In genomic region chr3:134463676-134464611, GRCh38 we compare ENCODE assay signal across 9 cellular contexts. TPM values are rescaled to one million over a fixed set of nuclear protein-coding genes. Genes with fewer than 3 reads are reported as not detected.
DNase-seq lines count a peak whose midpoint lies in the region; ATAC-seq and TF ChIP-seq lines count a peak whose summit lies in the region.
"Had no signal": no experiment of that assay in that cellular context is flagged by ENCODE, and none has a peak within 500 bp of the region (broad histone marks: within the 10 kb centered on the region; RNA-seq: fewer than 3 reads in every experiment).

No MANE protein-coding gene starts in this region.

- H3K4ac ChIP-seq in IMR-90 (ENCODE audit: low read depth, low read length): peak overlapping the region; percentile 98
- no peak overlapping the region for H3K4ac ChIP-seq in mesenchymal stem cell (ENCODE audit: low read depth in 1 of 2, low read length in 2 of 2)

- H3K4me2 ChIP-seq in IMR-90 (ENCODE audit: low read depth, low read length): peak overlapping the region; percentile 49
- H3K4me2 ChIP-seq in mesenchymal stem cell (ENCODE audit: low read length, poor library complexity, severe bottlenecking): no peak overlapping the region

- in situ Hi-C loops in IMR-90 (cut with MboI; ENCODE audit: low sequenced_read_pairs): loop anchor here (5.0 kb wide), 1 partner anchor 37 kb away; no protein-coding TSS in a partner anchor

- H3K9ac ChIP-seq in IMR-90 (ENCODE audit: low read depth, low read length) (peak overlapping the region; percentile 58), mesenchymal stem cell (ENCODE audit: low read length) (peak overlapping the region; percentile 91)

- peaks cover 38% of the 10 kb centered on the region for H3K4me1 ChIP-seq in IMR-90 (ENCODE audit: control insufficient read depth, insufficient read depth, low read length)
- H3K4me1 ChIP-seq in ectodermal cell (ENCODE audit: control insufficient read depth, insufficient read depth, low read length): peaks cover 37% of the 10 kb centered on the region
- peaks cover 15% of the 10 kb centered on the region for H3K4me1 ChIP-seq in mesenchymal stem cell (ENCODE audit: control insufficient read depth, insufficient read depth, low read depth, low read length)
- peaks cover 0 to 77% (median 49%) of the 10 kb centered on the region in 4 donors for H3K4me1 ChIP-seq in tibial artery

- H2BK15ac ChIP-seq in IMR-90 (ENCODE audit: low read depth, low read length): peak overlapping the region; percentile 79
- peak overlapping the region; percentile 66 for H2BK15ac ChIP-seq in mesenchymal stem cell (ENCODE audit: low read depth, poor library complexity, severe bottlenecking)

- H3K56ac ChIP-seq in IMR-90 (ENCODE audit: extremely low read depth, insufficient read depth, low read length): peak overlapping the region; percentile 91

- H4K20me1 ChIP-seq in IMR-90 (ENCODE audit: insufficient read depth, low read length): no peaks in the 10 kb centered on the region

- H2AK5ac ChIP-seq in IMR-90 (ENCODE audit: low read depth, low read length) (peak overlapping the region; percentile 96), mesenchymal stem cell (ENCODE audit: low read length, severe bottlenecking) (peak overlapping the region; percentile 23)

- peak; percentile 34 for TF ChIP-seq RAD21 in IMR-90 (IDR thresholded peaks at IDR 0.05; ENCODE audit: low read length)

- H2AK9ac ChIP-seq in IMR-90 (replicated peaks; ENCODE audit: low read depth, low read length, poor library complexity): peak overlapping the region; percentile 94

- H3K14ac ChIP-seq in IMR-90 (replicated peaks; ENCODE audit: low read depth, low read length) (peak overlapping the region; percentile 23), mesenchymal stem cell (ENCODE audit: low read length in 2 of 2) (no peak overlapping the region)

- peak overlapping the region; percentile 73 for H2AFZ ChIP-seq in IMR-90 (replicated peaks; ENCODE audit: low read length, poor library complexity)
- no peak overlapping the region for H2AFZ ChIP-seq in mesenchymal stem cell (ENCODE audit: low read depth, low read length)

- peak overlapping the region; percentile 92 for H3K23ac ChIP-seq in IMR-90 (ENCODE audit: low read depth, low read length)
- no peak overlapping the region for H3K23ac ChIP-seq in mesenchymal stem cell (ENCODE audit: low read length in 2 of 2)

- BruUV-seq in IMR-90 (replicated peaks; lab: Mats Ljungman, UMichigan): no TSS peak

- H3K4me3 ChIP-seq in IMR-90 (ENCODE audit: insufficient read depth, low read depth, low read length): no peak overlapping the region
- no peak overlapping the region for H3K4me3 ChIP-seq in ectodermal cell (ENCODE audit: insufficient read depth, low read depth, low read length)
- H3K4me3 ChIP-seq in mesenchymal stem cell (ENCODE audit: insufficient read depth in 1 of 2, low read depth in 1 of 2, low read length in 2 of 2): peak overlapping the region in 1 of 2 experiments; percentile 59
- H3K4me3 ChIP-seq in tibial artery: no peak overlapping the region

- H3K36me3 ChIP-seq in IMR-90 (ENCODE audit: control insufficient read depth, insufficient read depth, low read length): no peaks in the 10 kb centered on the region
- no peaks in the 10 kb centered on the region for H3K36me3 ChIP-seq in ectodermal cell (ENCODE audit: control insufficient read depth, insufficient read depth, low read length)
- no peaks in the 10 kb centered on the region for H3K36me3 ChIP-seq in mesenchymal stem cell (ENCODE audit: control insufficient read depth in 1 of 2, insufficient read depth in 2 of 2, low read depth in 1 of 2, low read length in 2 of 2)
- H3K36me3 ChIP-seq in tibial artery: no peaks in the 10 kb centered on the region

- intact Hi-C loops in IMR-90 (cut with micrococcal nuclease) (loop anchor here (1.0 kb wide), 2 partner anchors 37 to 90 kb away; partner anchors contain the start of gene AMOTL2), tibial artery (cut with DNase I; ENCODE audit: low total_unique reads) (loop anchor here (5.0 kb wide), 1 partner anchor 92 kb away; the partner anchor contains the start of gene AMOTL2)

- H2BK20ac ChIP-seq in IMR-90 (ENCODE audit: low read depth, low read length): peak overlapping the region; percentile 96

- DNase-seq in IMR-90 (peak; percentile 99), mesenchymal stem cell (peak; percentile 89), tibial artery (peak; percentile 77 to 90), NCI-H345 treated with DMSO at 0.1 percent for 48 hours (lab: John Stamatoyannopoulos, UW; ENCODE audit: unreplicated experiment) (no peak), NCI-H2196 (lab: John Stamatoyannopoulos, UW; ENCODE audit: unreplicated experiment) (no peak)
- DNase-seq in stimulated activated CD4-positive, alpha-beta T cell treated with anti-CD3 and anti-CD28 coated beads, Interleukin-2, amount 100 ng/mL, for 24 hours: no peak
- DNase-seq: activated CD8-positive, alpha-beta T cell treated with anti-CD3 and anti-CD28 coated beads for 36 hours had no signal

- WGBS in IMR-90 (ENCODE audit: extremely low coverage in 2 of 2, insufficient read length in 1 of 2), 2 experiments: no CpG with 5 or more reads among the region's 17 CpGs
- 16 to 20% methylated on average over 17 of the region's 17 CpGs for WGBS in ectodermal cell, 2 experiments
- 30% methylated on average over 15 of the region's 17 CpGs for WGBS in mesenchymal stem cell

- peak; percentile 41 for TF ChIP-seq POLR2A in IMR-90 (IDR thresholded peaks at IDR 0.05; ENCODE audit: low read depth, low read length)

- H3K27me3 ChIP-seq in IMR-90 (ENCODE audit: control insufficient read depth, insufficient read depth, low read length) (no peaks in the 10 kb centered on the region), ectodermal cell (ENCODE audit: control insufficient read depth, insufficient read depth, low read length, poor library complexity, severe bottlenecking) (no peaks in the 10 kb centered on the region), mesenchymal stem cell (ENCODE audit: control insufficient read depth in 1 of 2, insufficient read depth in 1 of 2, low read length in 2 of 2) (no peaks in the 10 kb centered on the region), tibial artery (no peaks in the 10 kb centered on the region)

- peak overlapping the region; percentile 91 for H4K91ac ChIP-seq in IMR-90 (ENCODE audit: insufficient read depth, low read depth, low read length)
- no peak overlapping the region for H4K91ac ChIP-seq in mesenchymal stem cell (ENCODE audit: low read length)

- peak overlapping the region; percentile 73 for H4K5ac ChIP-seq in IMR-90 (ENCODE audit: low read depth, low read length)

- H2BK120ac ChIP-seq in IMR-90 (ENCODE audit: low read depth, low read length) (peak overlapping the region; percentile 96), mesenchymal stem cell (ENCODE audit: low read depth, low read length) (no peak overlapping the region)

- H3K27ac ChIP-seq in IMR-90 (ENCODE audit: insufficient read depth, low read length) (peak overlapping the region; percentile 92), ectodermal cell (ENCODE audit: insufficient read depth, low read depth, low read length, poor library complexity, severe bottlenecking) (peak overlapping the region; percentile 98), mesenchymal stem cell (ENCODE audit: low read length, poor library complexity, severe bottlenecking) (no peak overlapping the region), tibial artery (peak overlapping the region; percentile 65 to 72)

- ATAC-seq in IMR-90 (ENCODE audit: low read depth) (peak; percentile 70), HG02759 (IDR thresholded peaks at IDR 0.05; ENCODE audit: unreplicated experiment) (no peak)
- ATAC-seq: activated CD8-positive, alpha-beta T cell treated with anti-CD3 and anti-CD28 coated beads for 36 hours had no signal

- H2BK12ac ChIP-seq in mesenchymal stem cell (ENCODE audit: low read length in 2 of 2): no peak overlapping the region

- peak overlapping the region; percentile 84 for H3K18ac ChIP-seq in IMR-90 (ENCODE audit: low read depth, low read length)
- H3K18ac ChIP-seq in mesenchymal stem cell (ENCODE audit: low read depth in 1 of 2, low read length in 2 of 2): peak overlapping the region in 1 of 2 experiments; percentile 75

- CTCF ChIA-PET in IMR-90 (lab: Yijun Ruan, JAX): interaction anchor here (0.7 to 1.3 kb wide), 3 partner anchors 11 to 55 kb away, joined by 3 to 4 read pairs (median 4); no protein-coding TSS in a partner anchor

- H2BK5ac ChIP-seq in IMR-90 (ENCODE audit: low read depth, low read length, poor library complexity, severe bottlenecking) (peak overlapping the region; percentile 95), mesenchymal stem cell (ENCODE audit: low read depth, low read length, poor library complexity, severe bottlenecking) (peak overlapping the region; percentile 40)

- POLR2A ChIA-PET in IMR-90 (lab: Charles Lee; ENCODE audit: unreplicated experiment): interaction anchor here (0.8 kb wide), 1 partner anchor 94 kb away, joined by 3 read pairs; no protein-coding TSS in a partner anchor

- TF ChIP-seq CTCF in IMR-90 (conservative IDR thresholded peaks at IDR 0.05; ENCODE audit: low read depth, low read length): no peak
- no peak for TF ChIP-seq CTCF in tibial artery (IDR thresholded peaks at IDR 0.05)

- dilution Hi-C loops in IMR-90 (cut with HindIII; ENCODE audit: low sequenced_read_pairs, unreplicated experiment): no loop called here

- H3K79me1 ChIP-seq in IMR-90 (ENCODE audit: low read depth in 1 of 2, low read length in 2 of 2) (peaks cover 2 to 38% of the 10 kb centered on the region in 2 experiments; a peak in 3 of 4 replicates), mesenchymal stem cell (replicated peaks; ENCODE audit: low read length, poor library complexity, severe bottlenecking) (no peaks in the 10 kb centered on the region)

- H3K9me1 ChIP-seq in IMR-90 (ENCODE audit: insufficient read depth, low read length): peaks cover 34% of the 10 kb centered on the region

- peak overlapping the region; percentile 82 to 89 for H4K8ac ChIP-seq in IMR-90 (ENCODE audit: low read depth in 2 of 2, low read length in 2 of 2)
- peak overlapping the region; percentile 1 for H4K8ac ChIP-seq in mesenchymal stem cell (ENCODE audit: low read length)

- H3K9me3 ChIP-seq in IMR-90 (ENCODE audit: control insufficient read depth, insufficient read depth, low read length) (no peaks in the 10 kb centered on the region), ectodermal cell (ENCODE audit: control insufficient read depth, low read length) (no peaks in the 10 kb centered on the region), mesenchymal stem cell (ENCODE audit: control insufficient read depth, low read length) (no peaks in the 10 kb centered on the region), tibial artery (no peaks in the 10 kb centered on the region)

RNA-seq across cellular contexts. Expression of gene ANAPC13, which starts 21.8 kb away (rescaled TPM):
- total RNA-seq in IMR-90 (2012; rRNA removed): 43.4 and 82.8 TPM in 2 replicates
- polyA plus RNA-seq in IMR-90 (2012; rRNA removed): 56.5 and 62.9 TPM in 2 replicates
- polyA plus RNA-seq in IMR-90 (2012; cell fraction: cytosol; rRNA removed): 9.9 and 21.7 TPM in 2 replicates
- polyA plus RNA-seq in IMR-90 (2012; cell fraction: nucleus; rRNA removed; ENCODE audit: low replicate concordance): 2.4 and 19.8 TPM in 2 replicates
- 75.8 TPM for polyA plus RNA-seq in ectodermal cell (2013, experiment 1 of 4)
- polyA plus RNA-seq in ectodermal cell (2013, experiment 2 of 4): 83.0 TPM
- 61.0 TPM for polyA plus RNA-seq in ectodermal cell (2013, experiment 3 of 4)
- 70.8 TPM for polyA plus RNA-seq in ectodermal cell (2013, experiment 4 of 4)
- 54.1 TPM for polyA plus RNA-seq in mesenchymal stem cell (2013, experiment 1 of 2)
- 56.0 TPM for polyA plus RNA-seq in mesenchymal stem cell (2013, experiment 2 of 2)

RNA-seq across cellular contexts. Expression of gene CEP63, which starts 21.9 kb away (rescaled TPM):
- total RNA-seq in IMR-90 (2012; rRNA removed): 6.5 and 16.1 TPM in 2 replicates
- 8.8 and 9.1 TPM in 2 replicates for polyA plus RNA-seq in IMR-90 (2012; rRNA removed)
- 2.5 and 4.2 TPM in 2 replicates for polyA plus RNA-seq in IMR-90 (2012; cell fraction: cytosol; rRNA removed)
- polyA plus RNA-seq in IMR-90 (2012; cell fraction: nucleus; rRNA removed; ENCODE audit: low replicate concordance): 3.7 and 5.7 TPM in 2 replicates
- 34.5 TPM for polyA plus RNA-seq in ectodermal cell (2013, experiment 1 of 4)
- polyA plus RNA-seq in ectodermal cell (2013, experiment 2 of 4): 27.1 TPM
- polyA plus RNA-seq in ectodermal cell (2013, experiment 3 of 4): 25.0 TPM
- polyA plus RNA-seq in ectodermal cell (2013, experiment 4 of 4): 25.4 TPM
- 20.1 TPM for polyA plus RNA-seq in mesenchymal stem cell (2013, experiment 1 of 2)
- polyA plus RNA-seq in mesenchymal stem cell (2013, experiment 2 of 2): 21.0 TPM

Comparison
In these comparisons a context has a peak if more than half of its experiments do, and no peak if none do; other contexts are left out.
1. DNase-seq: peak in IMR-90 (single experiment), mesenchymal stem cell (single experiment) and tibial artery (2 of 2); none in NCI-H345 treated with DMSO at 0.1 percent for 48 hours (single experiment), stimulated activated CD4-positive, alpha-beta T cell treated with anti-CD3 and anti-CD28 coated beads, Interleukin-2, amount 100 ng/mL, for 24 hours (0 of 2) and NCI-H2196 (single experiment).